ENCODE assay signal across 12 cellular contexts in genomic region chr15:70569718-70570231, GRCh38.
DNase-seq lines count a peak whose midpoint lies in the region; ATAC-seq, FAIRE-seq and TF ChIP-seq lines count a peak whose summit lies in the region.
"Had no signal": no experiment of that assay in that cellular context is flagged by ENCODE, and none has a peak within 500 bp of the region (broad histone marks: within the 10 kb centered on the region; RNA-seq: fewer than 3 reads in every experiment).

No MANE protein-coding gene starts in this region.

- peaks cover 30% of the 10 kb centered on the region for H3K9me3 Mint-ChIP-seq in nephron progenitor cell
- peaks cover 8% of the 10 kb centered on the region for H3K9me3 Mint-ChIP-seq in GM23338

- no peak overlapping the region for H3K4me3 Mint-ChIP-seq in nephron progenitor cell
- H3K4me3 Mint-ChIP-seq in GM23338 = no peak overlapping the region
- H3K4me3 Mint-ChIP-seq: T-helper 17 cell had no signal

- H3K4me1 ChIP-seq in Loucy (ENCODE audit: insufficient read depth, low read length, poor library complexity, severe bottlenecking) = peaks cover 27% of the 10 kb centered on the region
- H3K4me1 ChIP-seq in GM23338 (ENCODE audit: insufficient read depth) = no peaks in the 10 kb centered on the region
- no peaks in the 10 kb centered on the region for H3K4me1 ChIP-seq in pancreas
- H3K4me1 ChIP-seq: parathyroid adenoma had no signal

- no peak overlapping the region for H3K27ac ChIP-seq in GM23338 (ENCODE audit: low read depth)
- no peak overlapping the region for H3K27ac ChIP-seq in pancreas
- H3K27ac ChIP-seq: parathyroid adenoma had no signal

- H3K4me2 ChIP-seq in Loucy (ENCODE audit: low read depth, low read length, poor library complexity, severe bottlenecking) (no peak overlapping the region), GM23338 (no peak overlapping the region)

- H3K9me2 ChIP-seq in Loucy (replicated peaks; ENCODE audit: low read depth, low read length) (no peaks in the 10 kb centered on the region), GM23338 (ENCODE audit: insufficient read depth) (no peaks in the 10 kb centered on the region)

- H3K4me3 ChIP-seq in Loucy (ENCODE audit: low read length, poor library complexity, severe bottlenecking) (no peak overlapping the region), cardiac fibroblast (replicated peaks in 1 of 2; ENCODE audit: low read depth in 2 of 2, low read length in 2 of 2) (no peak overlapping the region), GM23338 (no peak overlapping the region), pancreas (no peak overlapping the region)

- ATAC-seq in GM18517 (IDR thresholded peaks at IDR 0.05; ENCODE audit: unreplicated experiment) = no peak
- ATAC-seq in GM23338 = no peak
- ATAC-seq in pancreas = no peak
- ATAC-seq: T-helper 17 cell had no signal

- TF ChIP-seq CTCF in Loucy (conservative IDR thresholded peaks at IDR 0.05; ENCODE audit: low read length) = no peak
- TF ChIP-seq CTCF in cardiac fibroblast (IDR thresholded peaks at IDR 0.05; ENCODE audit: low read depth, low read length) = no peak
- TF ChIP-seq CTCF in nephron progenitor cell (IDR thresholded peaks at IDR 0.05) = no peak
- TF ChIP-seq CTCF in GM23338 (conservative IDR thresholded peaks at IDR 0.05; ENCODE audit: low read depth in 2 of 2) = no peak
- no peak for TF ChIP-seq CTCF in pancreas (IDR thresholded peaks at IDR 0.05)

- no peaks in the 10 kb centered on the region for H4K20me1 ChIP-seq in Loucy (ENCODE audit: insufficient read depth, low read length, poor library complexity, severe bottlenecking)
- no peaks in the 10 kb centered on the region for H4K20me1 ChIP-seq in GM23338 (replicated peaks; ENCODE audit: insufficient read depth)

- WGBS in pancreas, 2 donors = 60 to 70% methylated on average over 6 of the region's 6 CpGs

- peak overlapping the region; percentile 7 for H3K9ac ChIP-seq in Loucy (ENCODE audit: low read depth, low read length, poor library complexity, severe bottlenecking)
- H3K9ac ChIP-seq: parathyroid adenoma had no signal

- H3K27me3 Mint-ChIP-seq in nephron progenitor cell (ENCODE audit: low read depth, poor library complexity) = peaks cover 5% of the 10 kb centered on the region
- H3K27me3 Mint-ChIP-seq in GM23338 (ENCODE audit: insufficient read depth, low read depth, poor library complexity) = peaks cover 10% of the 10 kb centered on the region

- no peak for FAIRE-seq in pancreas (lab: Jason Lieb, UNC)

- H2AFZ ChIP-seq in Loucy (ENCODE audit: low read length) (no peak overlapping the region), GM23338 (no peak overlapping the region)
- H2AFZ ChIP-seq: parathyroid adenoma had no signal

- H3K4me1 Mint-ChIP-seq in nephron progenitor cell = peaks cover 27% of the 10 kb centered on the region
- H3K4me1 Mint-ChIP-seq in GM23338 = peaks cover 5% of the 10 kb centered on the region; the same call in 2 of the 3 replicates
- H3K4me1 Mint-ChIP-seq: T-helper 17 cell had no signal

- no peaks in the 10 kb centered on the region for H3K27me3 ChIP-seq in Loucy (ENCODE audit: insufficient read depth, low read length, poor library complexity, severe bottlenecking)
- H3K27me3 ChIP-seq in GM23338 (ENCODE audit: insufficient read depth) = no peaks in the 10 kb centered on the region
- H3K27me3 ChIP-seq in pancreas = peaks cover 0 to 5% (median 0%) of the 10 kb centered on the region in 4 donors

- H3K36me3 Mint-ChIP-seq in nephron progenitor cell (ENCODE audit: low read depth) (peaks cover 20% of the 10 kb centered on the region), GM23338 (ENCODE audit: low read depth) (peaks cover 6% of the 10 kb centered on the region; the same call in 2 of the 3 replicates)

- H3F3A ChIP-seq in Loucy (ENCODE audit: low read depth) (no peaks in the 10 kb centered on the region), GM23338 (replicated peaks; ENCODE audit: low read depth) (no peaks in the 10 kb centered on the region)

- DNase-seq in activated CD8-positive, alpha-beta memory T cell treated with anti-CD3 and anti-CD28 coated beads for 24 hours = peak; percentile 24
- no peak for DNase-seq in activated CD8-positive, alpha-beta memory T cell treated with anti-CD3 and anti-CD28 coated beads, Interleukin-2, amount 50 U/mL, for 4 hours
- peak; percentile 16 to 31 for DNase-seq in cardiac fibroblast (ENCODE audit: low read depth in 2 of 2)
- no peak for DNase-seq in nephron progenitor cell
- no peak for DNase-seq in GM23338 (ENCODE audit: low spot score)
- DNase-seq in pancreas = no peak
- DNase-seq: NCI-H187 treated with DMSO at 0.1 percent for 48 hours; stimulated activated CD4-positive, alpha-beta T cell treated with anti-CD3 and anti-CD28 coated beads, Interleukin-4, amount 100 ng/mL, for 1 hour; T-helper 17 cell had no signal

- H3K9me3 ChIP-seq in Loucy (ENCODE audit: insufficient read depth, low read depth, low read length) (peaks cover 4% of the 10 kb centered on the region; the same call in 1 of the 2 replicates), pancreas (no peaks in the 10 kb centered on the region)

- H3K27ac Mint-ChIP-seq in nephron progenitor cell (peak overlapping the region; percentile 70), GM23338 (no peak overlapping the region)
- H3K27ac Mint-ChIP-seq: T-helper 17 cell had no signal

- H3K79me2 ChIP-seq in Loucy (ENCODE audit: insufficient read depth, low read length) (no peaks in the 10 kb centered on the region), GM23338 (replicated peaks; ENCODE audit: insufficient read depth) (no peaks in the 10 kb centered on the region)
- H3K79me2 ChIP-seq: parathyroid adenoma had no signal

- H3K36me3 ChIP-seq in Loucy (ENCODE audit: insufficient read depth, low read length) (no peaks in the 10 kb centered on the region), GM23338 (ENCODE audit: insufficient read depth) (no peaks in the 10 kb centered on the region), pancreas (no peaks in the 10 kb centered on the region)

- intact Hi-C loops in pancreas (cut with DNase I) = no loop called here

TF ChIP-seq in GM23338, 12 proteins besides CTCF, POLR2A, EP300 and RAD21 (continues in another document):
- no peak for TF ChIP-seq ZNF331 (CRISPR knock-in tag; IDR thresholded peaks at IDR 0.05; ENCODE audit: low read depth)
- TF ChIP-seq, protein P1, sequence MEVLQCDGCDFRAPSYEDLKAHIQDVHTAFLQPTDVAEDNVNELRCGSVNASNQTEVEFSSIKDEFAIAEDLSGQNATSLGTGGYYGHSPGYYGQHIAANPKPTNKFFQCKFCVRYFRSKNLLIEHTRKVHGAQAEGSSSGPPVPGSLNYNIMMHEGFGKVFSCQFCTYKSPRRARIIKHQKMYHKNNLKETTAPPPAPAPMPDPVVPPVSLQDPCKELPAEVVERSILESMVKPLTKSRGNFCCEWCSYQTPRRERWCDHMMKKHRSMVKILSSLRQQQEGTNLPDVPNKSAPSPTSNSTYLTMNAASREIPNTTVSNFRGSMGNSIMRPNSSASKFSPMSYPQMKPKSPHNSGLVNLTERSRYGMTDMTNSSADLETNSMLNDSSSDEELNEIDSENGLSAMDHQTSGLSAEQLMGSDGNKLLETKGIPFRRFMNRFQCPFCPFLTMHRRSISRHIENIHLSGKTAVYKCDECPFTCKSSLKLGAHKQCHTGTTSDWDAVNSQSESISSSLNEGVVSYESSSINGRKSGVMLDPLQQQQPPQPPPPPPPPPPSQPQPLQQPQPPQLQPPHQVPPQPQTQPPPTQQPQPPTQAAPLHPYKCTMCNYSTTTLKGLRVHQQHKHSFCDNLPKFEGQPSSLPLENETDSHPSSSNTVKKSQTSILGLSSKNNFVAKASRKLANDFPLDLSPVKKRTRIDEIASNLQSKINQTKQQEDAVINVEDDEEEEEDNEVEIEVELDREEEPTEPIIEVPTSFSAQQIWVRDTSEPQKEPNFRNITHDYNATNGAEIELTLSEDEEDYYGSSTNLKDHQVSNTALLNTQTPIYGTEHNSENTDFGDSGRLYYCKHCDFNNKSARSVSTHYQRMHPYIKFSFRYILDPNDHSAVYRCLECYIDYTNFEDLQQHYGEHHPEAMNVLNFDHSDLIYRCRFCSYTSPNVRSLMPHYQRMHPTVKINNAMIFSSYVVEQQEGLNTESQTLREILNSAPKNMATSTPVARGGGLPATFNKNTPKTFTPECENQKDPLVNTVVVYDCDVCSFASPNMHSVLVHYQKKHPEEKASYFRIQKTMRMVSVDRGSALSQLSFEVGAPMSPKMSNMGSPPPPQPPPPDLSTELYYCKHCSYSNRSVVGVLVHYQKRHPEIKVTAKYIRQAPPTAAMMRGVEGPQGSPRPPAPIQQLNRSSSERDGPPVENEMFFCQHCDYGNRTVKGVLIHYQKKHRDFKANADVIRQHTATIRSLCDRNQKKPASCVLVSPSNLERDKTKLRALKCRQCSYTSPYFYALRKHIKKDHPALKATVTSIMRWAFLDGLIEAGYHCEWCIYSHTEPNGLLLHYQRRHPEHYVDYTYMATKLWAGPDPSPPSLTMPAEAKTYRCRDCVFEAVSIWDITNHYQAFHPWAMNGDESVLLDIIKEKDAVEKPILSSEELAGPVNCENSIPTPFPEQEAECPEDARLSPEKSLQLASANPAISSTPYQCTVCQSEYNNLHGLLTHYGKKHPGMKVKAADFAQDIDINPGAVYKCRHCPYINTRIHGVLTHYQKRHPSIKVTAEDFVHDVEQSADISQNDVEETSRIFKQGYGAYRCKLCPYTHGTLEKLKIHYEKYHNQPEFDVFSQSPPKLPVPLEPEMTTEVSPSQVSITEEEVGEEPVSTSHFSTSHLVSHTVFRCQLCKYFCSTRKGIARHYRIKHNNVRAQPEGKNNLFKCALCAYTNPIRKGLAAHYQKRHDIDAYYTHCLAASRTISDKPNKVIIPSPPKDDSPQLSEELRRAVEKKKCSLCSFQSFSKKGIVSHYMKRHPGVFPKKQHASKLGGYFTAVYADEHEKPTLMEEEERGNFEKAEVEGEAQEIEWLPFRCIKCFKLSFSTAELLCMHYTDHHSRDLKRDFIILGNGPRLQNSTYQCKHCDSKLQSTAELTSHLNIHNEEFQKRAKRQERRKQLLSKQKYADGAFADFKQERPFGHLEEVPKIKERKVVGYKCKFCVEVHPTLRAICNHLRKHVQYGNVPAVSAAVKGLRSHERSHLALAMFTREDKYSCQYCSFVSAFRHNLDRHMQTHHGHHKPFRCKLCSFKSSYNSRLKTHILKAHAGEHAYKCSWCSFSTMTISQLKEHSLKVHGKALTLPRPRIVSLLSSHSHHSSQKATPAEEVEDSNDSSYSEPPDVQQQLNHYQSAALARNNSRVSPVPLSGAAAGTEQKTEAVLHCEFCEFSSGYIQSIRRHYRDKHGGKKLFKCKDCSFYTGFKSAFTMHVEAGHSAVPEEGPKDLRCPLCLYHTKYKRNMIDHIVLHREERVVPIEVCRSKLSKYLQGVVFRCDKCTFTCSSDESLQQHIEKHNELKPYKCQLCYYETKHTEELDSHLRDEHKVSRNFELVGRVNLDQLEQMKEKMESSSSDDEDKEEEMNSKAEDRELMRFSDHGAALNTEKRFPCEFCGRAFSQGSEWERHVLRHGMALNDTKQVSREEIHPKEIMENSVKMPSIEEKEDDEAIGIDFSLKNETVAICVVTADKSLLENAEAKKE (CRISPR knock-in tag; IDR thresholded peaks at IDR 0.05) = no peak
- no peak for TF ChIP-seq EZH2 (IDR thresholded peaks at IDR 0.05; ENCODE audit: low read depth, unreplicated experiment)
- no peak for TF ChIP-seq JUNB (IDR thresholded peaks at IDR 0.05; ENCODE audit: unreplicated experiment)
- no peak for TF ChIP-seq NANOG (IDR thresholded peaks at IDR 0.05; ENCODE audit: borderline replicate concordance)
- no peak for TF ChIP-seq POLR2AphosphoS5 (IDR thresholded peaks at IDR 0.05; ENCODE audit: low read depth)

Comparison
In these comparisons a context has a peak if more than half of its experiments do, and no peak if none do; other contexts are left out.
1. DNase-seq: peak in activated CD8-positive, alpha-beta memory T cell treated with anti-CD3 and anti-CD28 coated beads for 24 hours (single experiment) and cardiac fibroblast (2 of 2); none in activated CD8-positive, alpha-beta memory T cell treated with anti-CD3 and anti-CD28 coated beads, Interleukin-2, amount 50 U/mL, for 4 hours (single experiment), nephron progenitor cell (single experiment), GM23338 (single experiment) and pancreas (0 of 6).